ENCODE assay signal across 30 cellular contexts in the genomic region with DNA sequence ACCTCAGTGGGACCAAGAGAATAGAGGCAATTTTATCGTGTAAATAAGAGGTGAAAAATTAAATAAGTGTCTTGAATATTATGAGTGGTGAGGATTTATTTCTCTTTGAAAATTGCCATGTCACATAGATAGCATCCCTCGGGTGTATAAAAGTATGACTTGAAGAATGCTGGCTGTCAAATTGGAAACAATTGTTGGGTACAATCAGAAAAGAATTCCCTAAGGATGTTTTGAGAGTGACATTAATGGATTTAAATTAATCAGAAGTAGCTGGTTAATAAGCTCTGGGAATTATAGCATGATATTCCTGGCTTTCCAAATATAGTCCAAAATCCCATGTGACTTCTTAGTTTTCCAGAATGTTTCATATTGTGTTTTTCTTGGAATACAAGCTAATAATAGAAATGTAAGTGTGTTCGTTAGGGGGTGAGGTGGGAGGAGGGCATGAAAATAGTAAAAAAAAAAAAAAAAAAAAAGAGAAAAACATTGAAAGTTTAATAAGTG.
"Had no signal": no experiment of that assay in that cellular context is flagged by ENCODE, and none has a peak within 500 bp of the region (broad histone marks: within the 10 kb centered on the region; RNA-seq: fewer than 3 reads in every experiment).

No MANE protein-coding gene starts in this region.

- H3K4me3 ChIP-seq: adrenal gland, ascending aorta, body of pancreas, breast epithelium, cardiac muscle cell had no signal

- DNase-seq: activated effector memory CD4-positive, alpha-beta T cell treated with anti-CD3 and anti-CD28 coated beads, Interleukin-2, amount 50 U/mL, for 16 hours; activated effector memory CD4-positive, alpha-beta T cell treated with Interleukin-2 at 50 U/mL for 16 hours; activated gamma-delta T cell; activated gamma-delta T cell treated with Interleukin-2 at 50 U/mL for 16 hours; activated naive CD4-positive, alpha-beta T cell; activated naive CD4-positive, alpha-beta T cell treated with anti-CD3 and anti-CD28 coated beads for 36 hours; activated naive CD4-positive, alpha-beta T cell treated with anti-CD3 and anti-CD28 coated beads, Interleukin-2, amount 10 ng/mL, durations not matched to agents 7 days and 5 days; activated naive CD4-positive, alpha-beta T cell treated with anti-CD3 and anti-CD28 coated beads, Interleukin-2, amount 50 U/mL, for 16 hours; activated naive CD4-positive, alpha-beta T cell treated with Interleukin-2 at 50 U/mL for 16 hours; activated naive CD8-positive, alpha-beta T cell treated with anti-CD3 and anti-CD28 coated beads for 36 hours; activated naive CD8-positive, alpha-beta T cell treated with anti-CD3 and anti-CD28 coated beads, Interleukin-2, amount 10 ng/mL, durations not matched to agents 7 days and 5 days; activated naive CD8-positive, alpha-beta T cell treated with anti-CD3 and anti-CD28 coated beads, Interleukin-2, amount 50 U/mL, for 24 hours; activated T-cell treated with anti-CD3 and anti-CD28 coated beads, Interleukin-2, amount 50 U/mL, for 1 hour; activated T-cell treated with anti-CD3 and anti-CD28 coated beads, Interleukin-2, amount 50 U/mL, for 24 hours; activated T-cell treated with anti-CD3 and anti-CD28 coated beads, Interleukin-2, amount 50 U/mL, for 4 hours; activated T-cell treated with anti-CD3 and anti-CD28 coated beads, Interleukin-2, amount 50 U/mL, for 48 hours; activated T-cell treated with anti-CD3 and anti-CD28 coated beads, Interleukin-2, amount 50 U/mL, for 72 hours; adrenal gland; amniotic stem cell; amygdala; anterior cingulate cortex; aorta; body of pancreas; brain microvascular endothelial cell; caudate nucleus; central memory CD4-positive, alpha-beta T cell; cerebellar nuclear complex had no signal

- H3K9me3 ChIP-seq: adrenal gland, ascending aorta, body of pancreas, breast epithelium had no signal

- H3K27ac ChIP-seq: adrenal gland, ascending aorta, body of pancreas, brain microvascular endothelial cell, breast epithelium, cardiac muscle cell had no signal

- H3K36me3 ChIP-seq: adrenal gland, ascending aorta, brain microvascular endothelial cell, breast epithelium, cardiac muscle cell had no signal

- H3K27me3 ChIP-seq: adrenal gland, ascending aorta, body of pancreas, brain microvascular endothelial cell, breast epithelium, cardiac muscle cell had no signal
